In genomic region chr15:93033434-93034045, GRCh38 we compare ENCODE assay signal across 32 cellular contexts. TPM values are rescaled to one million over a fixed set of nuclear protein-coding genes. Genes with fewer than 3 reads are reported as not detected.
DNase-seq lines count a peak whose midpoint lies in the region; ATAC-seq, FAIRE-seq and TF ChIP-seq lines count a peak whose summit lies in the region.
"Had no signal": no experiment of that assay in that cellular context is flagged by ENCODE, and none has a peak within 500 bp of the region (broad histone marks: within the 10 kb centered on the region; RNA-seq: fewer than 3 reads in every experiment).

No MANE protein-coding gene starts in this region.

- no peak overlapping the region for H3K4me3 ChIP-seq in right lobe of liver
- no peak overlapping the region for H3K4me3 ChIP-seq in HepG2 (replicated peaks in 1 of 3; ENCODE audit: insufficient read depth in 1 of 3, low read depth in 2 of 3, low read length in 3 of 3)
- H3K4me3 ChIP-seq in neuronal stem cell (ENCODE audit: low read length in 2 of 2): no peak overlapping the region
- H3K4me3 ChIP-seq: adrenal gland, body of pancreas, GM23338, transverse colon had no signal

- no peaks in the 10 kb centered on the region for H3K27me3 ChIP-seq in right lobe of liver
- H3K27me3 ChIP-seq in HepG2 (ENCODE audit: control insufficient read depth in 1 of 2, insufficient read depth in 2 of 2, low read length in 2 of 2): 0 out of 5 replicates have a peak, but pooled peaks cover 0 to 8% of the 10 kb centered on the region in 2 experiments
- H3K27me3 ChIP-seq in neuronal stem cell (ENCODE audit: control insufficient read depth in 3 of 3, insufficient read depth in 3 of 3, low read depth in 1 of 3, low read length in 3 of 3): no peaks in the 10 kb centered on the region
- H3K27me3 ChIP-seq: adrenal gland, body of pancreas, transverse colon had no signal

- H3K79me1 ChIP-seq in neuronal stem cell (ENCODE audit: low read depth, low read length): peaks cover 2% of the 10 kb centered on the region

- CTCF ChIA-PET in HepG2 (lab: Yijun Ruan, JAX; ENCODE audit: low intra/inter-chr PET ratio, low total read pairs) (interaction anchor here (0.6 kb wide), 1 partner anchor 1130 kb away, joined by 3 read pairs; no protein-coding TSS in a partner anchor), activated B cell treated with CpG ODN at 0.5 μM for 24 hours (lab: Charles Lee) (no interaction called here)

- in situ Hi-C loops in HepG2 (cut with HindIII; ENCODE audit: extremely low pct_ligation_motif_present, low pct_unique_long_range_greater_than_20kb): loop anchor here (5.0 kb wide), 2 partner anchors 944 to 1089 kb away; no protein-coding TSS in a partner anchor

- H4K8ac ChIP-seq in neuronal stem cell (ENCODE audit: low read depth, low read length): no peak overlapping the region

- H2BK120ac ChIP-seq in neuronal stem cell (ENCODE audit: low read depth, low read length): peak overlapping the region; percentile 77

- TF ChIP-seq CTCF in right lobe of liver (IDR thresholded peaks at IDR 0.05) (no peak), HepG2 (CRISPR knock-in tag; IDR thresholded peaks at IDR 0.05) (no peak), activated B cell treated with CpG ODN at 0.5 μM for 24 hours (IDR thresholded peaks at IDR 0.05) (no peak)

- no peak overlapping the region for H3K4me3 Mint-ChIP-seq in activated B cell treated with CpG ODN at 0.5 μM for 24 hours
- H3K4me3 Mint-ChIP-seq: activated CD4-positive, alpha-beta memory T cell treated with anti-CD3 and anti-CD28 coated beads, Interleukin-2, amount 10 ng/mL, durations not matched to agents 7 days and 5 days; GM23338; mesothelial cell of epicardium; naive B cell; stimulated activated naive CD8-positive, alpha-beta T cell treated with anti-CD3 and anti-CD28 coated beads, Interleukin-15, amount 100 ng/mL, for 72 hours; T-helper 1 cell treated with Interleukin-12 subunit alpha and Interleukin-12 subunit beta and Interleukin-4 antibody, amounts not matched to agents 30 μg/mL and 1 μg/mL, for 36 hours had no signal

- H2AK5ac ChIP-seq in neuronal stem cell (ENCODE audit: low read depth, low read length): peak overlapping the region; percentile 8

- peaks cover 3% of the 10 kb centered on the region for H3K27me3 Mint-ChIP-seq in activated B cell treated with CpG ODN at 0.5 μM for 24 hours
- H3K27me3 Mint-ChIP-seq: activated CD4-positive, alpha-beta memory T cell treated with anti-CD3 and anti-CD28 coated beads, Interleukin-2, amount 10 ng/mL, durations not matched to agents 7 days and 5 days; stimulated activated naive CD8-positive, alpha-beta T cell treated with anti-CD3 and anti-CD28 coated beads, Interleukin-15, amount 100 ng/mL, for 72 hours had no signal

- no peaks in the 10 kb centered on the region for H4K20me1 ChIP-seq in HepG2 (ENCODE audit: insufficient read depth, low read length)

- peak overlapping the region; percentile 80 for H3K18ac ChIP-seq in neuronal stem cell (ENCODE audit: low read length)

- no peak overlapping the region for H2BK5ac ChIP-seq in neuronal stem cell (ENCODE audit: low read length)

- H3K9me3 Mint-ChIP-seq in activated B cell treated with CpG ODN at 0.5 μM for 24 hours: no peaks in the 10 kb centered on the region
- H3K9me3 Mint-ChIP-seq: activated CD4-positive, alpha-beta memory T cell treated with anti-CD3 and anti-CD28 coated beads, Interleukin-2, amount 10 ng/mL, durations not matched to agents 7 days and 5 days; mesothelial cell of epicardium; naive B cell; stimulated activated naive CD8-positive, alpha-beta T cell treated with anti-CD3 and anti-CD28 coated beads, Interleukin-15, amount 100 ng/mL, for 72 hours; T-helper 1 cell treated with Interleukin-12 subunit alpha and Interleukin-12 subunit beta and Interleukin-4 antibody, amounts not matched to agents 30 μg/mL and 1 μg/mL, for 36 hours had no signal

- peaks cover 10% of the 10 kb centered on the region for H3K4me1 Mint-ChIP-seq in activated B cell treated with CpG ODN at 0.5 μM for 24 hours

- H4K91ac ChIP-seq in neuronal stem cell (ENCODE audit: low read depth, low read length, poor library complexity): peak overlapping the region; percentile 80

- POLR2A ChIA-PET in HepG2 (lab: Yijun Ruan, JAX): interaction anchor here (2.0 kb wide), 1 partner anchor 1087 kb away, joined by 5 read pairs; no protein-coding TSS in a partner anchor
- POLR2A ChIA-PET in activated B cell treated with CpG ODN at 0.5 μM for 24 hours (lab: Charles Lee): no interaction called here

- H3K4me2 ChIP-seq in HepG2 (ENCODE audit: low read depth, low read length) (no peak overlapping the region; the same call in 1 of the 2 replicates), neuronal stem cell (ENCODE audit: insufficient read depth, low read length, poor library complexity, severe bottlenecking) (no peak overlapping the region)
- H3K4me2 ChIP-seq: GM23338 had no signal

- peak overlapping the region; percentile 82 for H2BK15ac ChIP-seq in neuronal stem cell (ENCODE audit: low read length)

- no peak overlapping the region for H3K14ac ChIP-seq in neuronal stem cell (ENCODE audit: low read length)

- TF ChIP-seq POLR2A in right lobe of liver (IDR thresholded peaks at IDR 0.05) (no peak), HepG2 (IDR thresholded peaks at IDR 0.05; ENCODE audit: insufficient read depth in 1 of 2, low read depth in 2 of 2, low read length in 2 of 2) (no peak)

- H3K27ac Mint-ChIP-seq in activated B cell treated with CpG ODN at 0.5 μM for 24 hours: no peak overlapping the region
- H3K27ac Mint-ChIP-seq: activated CD4-positive, alpha-beta memory T cell treated with anti-CD3 and anti-CD28 coated beads, Interleukin-2, amount 10 ng/mL, durations not matched to agents 7 days and 5 days; GM23338; mesothelial cell of epicardium; stimulated activated naive CD8-positive, alpha-beta T cell treated with anti-CD3 and anti-CD28 coated beads, Interleukin-15, amount 100 ng/mL, for 72 hours; T-helper 1 cell treated with Interleukin-12 subunit alpha and Interleukin-12 subunit beta and Interleukin-4 antibody, amounts not matched to agents 30 μg/mL and 1 μg/mL, for 36 hours had no signal

- peak overlapping the region; percentile 75 for H2BK12ac ChIP-seq in neuronal stem cell (ENCODE audit: low read length)

- no peak overlapping the region for H3K9ac ChIP-seq in HepG2 (ENCODE audit: insufficient read depth, low read depth, low read length)
- H3K9ac ChIP-seq in neuronal stem cell (ENCODE audit: low read depth, low read length, poor library complexity): no peak overlapping the region

- H3K4ac ChIP-seq in neuronal stem cell (ENCODE audit: low read length): peak overlapping the region; percentile 84

- H3K27ac ChIP-seq in right lobe of liver: no peak overlapping the region
- H3K27ac ChIP-seq in HepG2 (ENCODE audit: extremely low read length, insufficient read depth, low read length): no peak overlapping the region
- no peak overlapping the region for H3K27ac ChIP-seq in neuronal stem cell (replicated peaks; ENCODE audit: low read length)
- H3K27ac ChIP-seq: adrenal gland, body of pancreas, epithelial cell of prostate had no signal

- FAIRE-seq in HepG2 (lab: Jason Lieb, UNC): no peak
- FAIRE-seq: islet of Langerhans, TTC549 had no signal

- no peak overlapping the region for H3K23ac ChIP-seq in neuronal stem cell (ENCODE audit: low read depth, low read length, poor library complexity)

- H3K36me3 ChIP-seq in right lobe of liver: no peaks in the 10 kb centered on the region
- H3K36me3 ChIP-seq in HepG2 (replicated peaks in 1 of 2; ENCODE audit: control insufficient read depth in 1 of 2, insufficient read depth in 2 of 2, low read length in 2 of 2): no peaks in the 10 kb centered on the region
- H3K36me3 ChIP-seq in neuronal stem cell (replicated peaks in 1 of 2; ENCODE audit: control insufficient read depth in 2 of 2, insufficient read depth in 2 of 2, low read length in 2 of 2): peaks cover 0 to 9% of the 10 kb centered on the region in 2 donors
- H3K36me3 ChIP-seq: adrenal gland, transverse colon had no signal

- DNase-seq in right lobe of liver (peak in 2 of 3 donors; percentile 11 to 35), HepG2 (ENCODE audit: low spot score) (no peak), activated B cell treated with CpG ODN at 0.5 μM for 24 hours (peak; percentile 6), neuronal stem cell (ENCODE audit: low spot score) (no peak), NCI-H2029 (lab: John Stamatoyannopoulos, UW) (no peak), NCI-H2107 (lab: John Stamatoyannopoulos, UW) (no peak)
- DNase-seq: activated CD4-positive, alpha-beta memory T cell treated with anti-CD3 and anti-CD28 coated beads, Interleukin-2, amount 10 ng/mL, durations not matched to agents 7 days and 5 days; activated CD4-positive, CD25-positive, alpha-beta regulatory T cell treated with anti-CD3 and anti-CD28 coated beads, Interleukin-2, amount 50 U/mL, for 72 hours; activated gamma-delta T cell treated with Interleukin-2 at 50 U/mL for 16 hours; adrenal gland; DMS53; GDM1; naive B cell; NCI-H1417; NCI-H2081 treated with DMSO at 0.1 percent for 48 hours; NCI-H446 treated with DMSO at 0.1 percent for 48 hours; NCI-H82; occipital lobe; stimulated activated naive CD8-positive, alpha-beta T cell treated with anti-CD3 and anti-CD28 coated beads, Interleukin-15, amount 100 ng/mL, for 72 hours; transverse colon had no signal

- TF ChIP-seq EP300 in HepG2 (IDR thresholded peaks at IDR 0.05; ENCODE audit: low read depth in 2 of 2, low read length in 2 of 2) (no peak), HepG2 (CRISPR knock-in tag; IDR thresholded peaks at IDR 0.05; ENCODE audit: borderline replicate concordance) (no peak)

- H3K36me3 Mint-ChIP-seq in activated B cell treated with CpG ODN at 0.5 μM for 24 hours (ENCODE audit: low read depth): no peaks in the 10 kb centered on the region
- H3K36me3 Mint-ChIP-seq: mesothelial cell of epicardium, naive B cell had no signal

- H3K9me3 ChIP-seq in right lobe of liver (no peaks in the 10 kb centered on the region), HepG2 (ENCODE audit: low read length) (no peaks in the 10 kb centered on the region), neuronal stem cell (replicated peaks in 1 of 2; ENCODE audit: control insufficient read depth in 2 of 2, insufficient read depth in 1 of 2, low read depth in 1 of 2, low read length in 2 of 2) (peaks cover 0 to 7% of the 10 kb centered on the region in 2 donors)
- H3K9me3 ChIP-seq: adrenal gland, body of pancreas, transverse colon had no signal

- ATAC-seq in right lobe of liver (no peak), HepG2 (no peak), activated B cell treated with CpG ODN at 0.5 μM for 24 hours (ENCODE audit: low read depth) (no peak), GM21723 (IDR thresholded peaks at IDR 0.05; ENCODE audit: unreplicated experiment) (no peak)
- ATAC-seq: body of pancreas; GM23338; stimulated activated naive CD8-positive, alpha-beta T cell treated with anti-CD3 and anti-CD28 coated beads, Interleukin-15, amount 100 ng/mL, for 72 hours had no signal

- TF ChIP-seq RAD21 in HepG2 (CRISPR knock-in tag; IDR thresholded peaks at IDR 0.05): no peak

- no peaks in the 10 kb centered on the region for H3K79me2 ChIP-seq in HepG2 (ENCODE audit: insufficient read depth, low read length)

- H3K4me1 ChIP-seq in right lobe of liver (peaks cover 0 to 19% (median 5%) of the 10 kb centered on the region in 4 donors), HepG2 (ENCODE audit: insufficient read depth, low read length) (peaks cover 28% of the 10 kb centered on the region), neuronal stem cell (ENCODE audit: control insufficient read depth in 2 of 2, insufficient read depth in 1 of 2, low read depth in 1 of 2, low read length in 2 of 2) (peaks cover 9 to 30% of the 10 kb centered on the region in 2 donors)

- intact Hi-C loops in right lobe of liver (cut with DNase I): loop anchor here in 1 of 2 donors (10.0 kb wide), 1 partner anchor 1091 kb away; no protein-coding TSS in a partner anchor
- intact Hi-C loops in HepG2 (cut with micrococcal nuclease; ENCODE audit: unreplicated experiment): loop anchor here (5.0 kb wide), 1 partner anchor 964 kb away; no protein-coding TSS in a partner anchor
- intact Hi-C loops in activated B cell treated with CpG ODN at 0.5 μM for 24 hours (cut with micrococcal nuclease): loop anchor here (10.0 kb wide), 1 partner anchor 1291 kb away; no protein-coding TSS in a partner anchor

- no peak overlapping the region for H2AFZ ChIP-seq in HepG2 (ENCODE audit: low read length)
- H2AFZ ChIP-seq in neuronal stem cell (ENCODE audit: low read length): no peak overlapping the region
- H2AFZ ChIP-seq: GM23338 had no signal

- WGBS in right lobe of liver (ENCODE audit: insufficient coverage, low coverage, low lambda C conversion rate, missing lambda C conversion rate): 94% methylated on average over 2 of the region's 14 CpGs
- 50% methylated on average over 2 of the region's 14 CpGs for WGBS in HepG2 (ENCODE audit: low lambda C conversion rate)
- WGBS in neuronal stem cell (ENCODE audit: extremely low coverage in 2 of 2, insufficient read length in 2 of 2, insufficient replicate concordance in 1 of 2), 2 donors: no CpG with 5 or more reads among the region's 14 CpGs

- BruUV-seq in HepG2 (replicated peaks; lab: Mats Ljungman, UMichigan): no TSS peak

RNA-seq across cellular contexts. Expression of gene RGMA, which starts 55.5 kb away (rescaled TPM):
- total RNA-seq in right lobe of liver: under 1 TPM in 4 of 6 experiments, not detected in 2; 0.06 to 0.32 (median 0.25) TPM
- not detected in 2 replicates for total RNA-seq in HepG2 (2016; rRNA removed; fragmentation: Illumina TruSeq; extraction: Trizol)
- not detected in 2 replicates for total RNA-seq in HepG2 (2016; cell fraction: cytosol; rRNA removed; fragmentation: Illumina TruSeq; extraction: Trizol; ENCODE audit: low read depth)
- not detected in 2 replicates for total RNA-seq in HepG2 (2016; cell fraction: insoluble cytoplasmic fraction; rRNA removed; fragmentation: Illumina TruSeq; extraction: Trizol)
- not detected in 2 replicates for total RNA-seq in HepG2 (2016; cell fraction: membrane; rRNA removed; fragmentation: Illumina TruSeq; extraction: Trizol)
- total RNA-seq in HepG2 (2016; cell fraction: nucleus; rRNA removed; fragmentation: Illumina TruSeq; extraction: Trizol): not detected in 2 replicates
- polyA plus RNA-seq in HepG2 (2011; rRNA removed): not detected in 2 replicates
- not detected in 2 replicates for polyA plus RNA-seq in HepG2 (2011; cell fraction: cytosol; rRNA removed)
- not detected in 2 replicates for polyA plus RNA-seq in HepG2 (2011; cell fraction: nucleus; rRNA removed)
- polyA plus RNA-seq in HepG2 (2012): 0.08 and 0.16 TPM in 2 replicates
- polyA plus RNA-seq in HepG2 (2016; cell fraction: cytosol; fragmentation: Illumina TruSeq; extraction: Trizol; ENCODE audit: low read depth): not detected in 2 replicates
- not detected in 2 replicates for polyA plus RNA-seq in HepG2 (2016; cell fraction: insoluble cytoplasmic fraction; fragmentation: Illumina TruSeq; extraction: Trizol; ENCODE audit: low read depth)
- polyA plus RNA-seq in HepG2 (2016; cell fraction: membrane; fragmentation: Illumina TruSeq; extraction: Trizol; ENCODE audit: low read depth): not detected in 2 replicates
- not detected in 2 replicates for polyA plus RNA-seq in HepG2 (2016; cell fraction: nucleus; fragmentation: Illumina TruSeq; extraction: Trizol; ENCODE audit: insufficient read depth, low read depth)
- polyA minus RNA-seq in HepG2 (2011; rRNA and poly(A)+ RNA removed; ENCODE audit: low replicate concordance): 0.02 TPM in 1 of 2 replicates, not detected in the other
- not detected in 2 replicates for polyA minus RNA-seq in HepG2 (2011; cell fraction: cytosol; rRNA and poly(A)+ RNA removed)
- polyA minus RNA-seq in HepG2 (2011; cell fraction: nucleus; rRNA and poly(A)+ RNA removed): not detected in 2 replicates
- total RNA-seq in activated B cell treated with CpG ODN at 0.5 μM for 24 hours: not detected in 2 replicates
- polyA plus RNA-seq in neuronal stem cell (2013, experiment 1 of 2): 196 TPM
- 194 TPM for polyA plus RNA-seq in neuronal stem cell (2013, experiment 2 of 2)
- total RNA-seq: M059J, pulmonary artery endothelial cell, RPMI7951, SK-MEL-5 had no signal

Comparison
In these comparisons a context has a peak if more than half of its experiments do, and no peak if none do; other contexts are left out.
1. DNase-seq: peak in right lobe of liver (2 of 3) and activated B cell treated with CpG ODN at 0.5 μM for 24 hours (single experiment); none in HepG2 (single experiment), neuronal stem cell (single experiment), NCI-H2029 (single experiment) and NCI-H2107 (single experiment).